In genomic region chrX:70289168-70289792, GRCh38 we compare ENCODE assay signal across 8 cellular contexts. TPM values are rescaled to one million over a fixed set of nuclear protein-coding genes. Genes with fewer than 3 reads are reported as not detected.
A peak's percentile ranks its signal among the peaks of the same experiment; 100 is the strongest.
DNase-seq lines count a peak whose midpoint lies in the region; ATAC-seq and TF ChIP-seq lines count a peak whose summit lies in the region.

No MANE protein-coding gene starts in this region.

- peak overlapping the region; percentile 74 to 87 (median 86) for H3K27ac Mint-ChIP-seq in CD4-positive, CD25-positive, alpha-beta regulatory T cell

- H3K36me3 ChIP-seq in CD4-positive, CD25-positive, alpha-beta regulatory T cell (ENCODE audit: control insufficient read depth, insufficient read depth, low read length) = peaks cover 11% of the 10 kb centered on the region
- H3K36me3 ChIP-seq in breast epithelium (no peaks in the 10 kb centered on the region), mucosa of descending colon (ENCODE audit: low read depth) (no peaks in the 10 kb centered on the region)

- peaks cover 8% of the 10 kb centered on the region for H3K36me3 Mint-ChIP-seq in CD4-positive, CD25-positive, alpha-beta regulatory T cell

- TF ChIP-seq CTCF in breast epithelium (IDR thresholded peaks at IDR 0.05) (no peak), mucosa of descending colon (IDR thresholded peaks at IDR 0.05) (no peak)

- TF ChIP-seq POLR2A in breast epithelium (IDR thresholded peaks at IDR 0.05) = no peak

- H3K9me3 Mint-ChIP-seq in CD4-positive, CD25-positive, alpha-beta regulatory T cell = no peaks in the 10 kb centered on the region

- DNase-seq in CD4-positive, CD25-positive, alpha-beta regulatory T cell = no peak
- DNase-seq in breast epithelium (ENCODE audit: low spot score in 2 of 2) (no peak), mucosa of descending colon (no peak), posterior vena cava (ENCODE audit: low spot score) (no peak), GF-D8 (lab: John Stamatoyannopoulos, UW) (no peak), amygdala (lab: John Stamatoyannopoulos, UW) (no peak)

- peaks cover 3% of the 10 kb centered on the region for H3K4me1 ChIP-seq in CD4-positive, CD25-positive, alpha-beta regulatory T cell (ENCODE audit: control insufficient read depth, insufficient read depth, low read length, poor library complexity, severe bottlenecking)
- H3K4me1 ChIP-seq in breast epithelium = peaks cover 0 to 4% of the 10 kb centered on the region in 2 donors
- H3K4me1 ChIP-seq in mucosa of descending colon (ENCODE audit: low read depth) = peaks cover 6% of the 10 kb centered on the region

- H3K27ac ChIP-seq in CD4-positive, CD25-positive, alpha-beta regulatory T cell (ENCODE audit: insufficient read depth, low read length, poor library complexity, severe bottlenecking) = peak overlapping the region; percentile 63
- peak overlapping the region; percentile 65 to 67 for H3K27ac ChIP-seq in breast epithelium

- intact Hi-C loops in breast epithelium (cut with DNase I; ENCODE audit: low total_unique reads) (loop anchor here (5.0 kb wide), 1 partner anchor 503 kb away; no protein-coding TSS in a partner anchor), mucosa of descending colon (cut with DNase I, micrococcal nuclease) (no loop called here), posterior vena cava (cut with DNase I) (loop anchor here in 1 of 2 donors (10.0 kb wide), 1 partner anchor 1784 kb away; no protein-coding TSS in a partner anchor)

- H3K4me3 ChIP-seq in CD4-positive, CD25-positive, alpha-beta regulatory T cell (ENCODE audit: low read depth, low read length) = peak overlapping the region; percentile 75
- H3K4me3 ChIP-seq in breast epithelium = peak overlapping the region; percentile 52 to 69 (median 59)
- peak overlapping the region; percentile 22 for H3K4me3 ChIP-seq in mucosa of descending colon

- no peaks in the 10 kb centered on the region for H3K9me3 ChIP-seq in CD4-positive, CD25-positive, alpha-beta regulatory T cell (ENCODE audit: control insufficient read depth in 2 of 2, low read length in 2 of 2)
- H3K9me3 ChIP-seq in breast epithelium = no peaks in the 10 kb centered on the region
- H3K9me3 ChIP-seq in mucosa of descending colon = no peaks in the 10 kb centered on the region

- no peaks in the 10 kb centered on the region for H3K27me3 Mint-ChIP-seq in CD4-positive, CD25-positive, alpha-beta regulatory T cell

- no peaks in the 10 kb centered on the region for H3K27me3 ChIP-seq in CD4-positive, CD25-positive, alpha-beta regulatory T cell (ENCODE audit: control insufficient read depth, insufficient read depth, low read length)
- peaks cover 0 to 30% of the 10 kb centered on the region in 2 donors for H3K27me3 ChIP-seq in breast epithelium

- no peak for ATAC-seq in CD4-positive, CD25-positive, alpha-beta regulatory T cell (ENCODE audit: low read depth in 2 of 2)
- ATAC-seq in HG03354 (IDR thresholded peaks at IDR 0.05; ENCODE audit: poor library complexity, severe bottlenecking, unreplicated experiment) (peak; percentile 5), mucosa of descending colon (peak; percentile 20), GM18868 (IDR thresholded peaks at IDR 0.05; ENCODE audit: unreplicated experiment) (no peak)

- H3K4me3 Mint-ChIP-seq in CD4-positive, CD25-positive, alpha-beta regulatory T cell = peak overlapping the region; percentile 89 to 97 (median 91)

- H3K4me1 Mint-ChIP-seq in CD4-positive, CD25-positive, alpha-beta regulatory T cell = peaks cover 5 to 27% (median 11%) of the 10 kb centered on the region in 4 donors

RNA-seq across cellular contexts. Expression of gene PDZD11, which starts 0.4 kb away (rescaled TPM):
- total RNA-seq in CD4-positive, CD25-positive, alpha-beta regulatory T cell = 18.7 TPM
- polyA plus RNA-seq in CD4-positive, CD25-positive, alpha-beta regulatory T cell = 10 to 100 TPM; 53.7 to 84.3 (median 64.4) TPM
- total RNA-seq in breast epithelium = 10 to 100 TPM; 27.2 to 33.0 (median 32.1) TPM
- 10 to 100 TPM; 34.1 to 47.5 (median 43.9) TPM for total RNA-seq in mucosa of descending colon
- 10 to 100 TPM; 22.9 to 27.0 TPM for total RNA-seq in posterior vena cava

RNA-seq across cellular contexts. Expression of gene KIF4A, which starts 0.6 kb away (rescaled TPM):
- 0.42 TPM for total RNA-seq in CD4-positive, CD25-positive, alpha-beta regulatory T cell
- polyA plus RNA-seq in CD4-positive, CD25-positive, alpha-beta regulatory T cell = 1 to 10 TPM in 1 of 4 donors, under 1 TPM in 3; 0.34 to 1.2 (median 0.55) TPM
- total RNA-seq in breast epithelium (under 1 TPM; 0.15 to 0.80 (median 0.33) TPM), mucosa of descending colon (10 to 100 TPM in 1 of 3 donors, 1 to 10 TPM in 2; 1.5 to 10.7 (median 3.1) TPM), posterior vena cava (under 1 TPM; 0.10 to 0.37 TPM)

RNA-seq across cellular contexts. Expression of gene RAB41, which starts 7.3 kb away (rescaled TPM):
- total RNA-seq in CD4-positive, CD25-positive, alpha-beta regulatory T cell = not detected
- under 1 TPM in 1 of 4 donors, not detected in 3; 0.37 TPM for polyA plus RNA-seq in CD4-positive, CD25-positive, alpha-beta regulatory T cell
- total RNA-seq in breast epithelium = not detected
- total RNA-seq in mucosa of descending colon = under 1 TPM in 1 of 3 donors, not detected in 2; 0.29 TPM
- total RNA-seq in posterior vena cava = not detected

RNA-seq across cellular contexts. Expression of gene ARR3, which starts 21.1 kb away (rescaled TPM):
- total RNA-seq in CD4-positive, CD25-positive, alpha-beta regulatory T cell = not detected
- polyA plus RNA-seq in CD4-positive, CD25-positive, alpha-beta regulatory T cell = not detected
- total RNA-seq in breast epithelium (not detected), mucosa of descending colon (1 to 10 TPM in 1 of 3 donors, under 1 TPM in 1, not detected in 1; 0.60 to 1.2 TPM), posterior vena cava (not detected)

RNA-seq across cellular contexts. Expression of gene P2RY4, which starts 29.3 kb away (rescaled TPM):
- 0.39 TPM for total RNA-seq in CD4-positive, CD25-positive, alpha-beta regulatory T cell
- polyA plus RNA-seq in CD4-positive, CD25-positive, alpha-beta regulatory T cell = not detected
- 1 to 10 TPM in 1 of 3 donors, under 1 TPM in 2; 0.33 to 1.3 (median 0.64) TPM for total RNA-seq in breast epithelium
- 1 to 10 TPM in 2 of 3 donors, under 1 TPM in 1; 0.79 to 5.7 (median 1.3) TPM for total RNA-seq in mucosa of descending colon
- total RNA-seq in posterior vena cava = under 1 TPM; 0.32 to 0.57 TPM

Comparison
In these comparisons a context has a peak if more than half of its experiments do, and no peak if none do; other contexts are left out.
1. ATAC-seq: peak in HG03354 (single experiment) and mucosa of descending colon (single experiment); none in CD4-positive, CD25-positive, alpha-beta regulatory T cell (0 of 2) and GM18868 (single experiment).
2. H3K4me3 ChIP-seq: peak in every context shown above with its lines; median percentile 75 in CD4-positive, CD25-positive, alpha-beta regulatory T cell; 59 in breast epithelium; 22 in mucosa of descending colon.